In the genomic region with DNA sequence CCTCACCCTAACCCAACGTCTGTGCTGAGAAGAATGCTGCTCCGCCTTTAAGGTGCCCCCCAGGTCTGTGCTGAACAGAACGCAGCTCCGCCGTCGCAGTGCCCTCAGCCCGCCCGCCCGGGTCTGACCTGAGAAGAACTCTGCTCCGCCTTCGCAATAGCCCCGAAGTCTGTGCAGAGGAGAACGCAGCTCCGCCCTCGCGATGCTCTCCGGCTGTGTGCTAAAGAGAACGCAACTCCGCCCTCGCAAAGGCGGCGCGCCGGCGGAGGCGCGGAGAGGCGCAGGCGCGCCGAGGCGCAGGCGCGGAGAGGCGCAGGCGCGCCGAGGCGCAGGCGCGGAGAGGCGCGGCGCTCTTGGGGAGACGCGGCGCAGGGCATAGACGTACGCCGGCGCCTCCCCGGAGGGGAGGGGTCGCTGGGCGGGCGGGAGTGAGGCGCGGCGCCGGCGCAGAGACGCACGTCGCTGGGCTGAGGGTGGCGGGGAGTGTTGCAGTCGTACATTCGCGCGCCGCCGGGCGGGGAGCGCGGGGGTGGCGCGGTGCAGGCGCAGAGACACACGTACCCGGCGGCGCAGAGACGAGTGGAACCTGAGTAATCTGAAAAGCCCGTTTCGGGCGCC, we compare ENCODE assay signal across 8 cellular contexts. TPM values are rescaled to one million over a fixed set of nuclear protein-coding genes. Genes with fewer than 3 reads are reported as not detected.
DNase-seq lines count a peak whose midpoint lies in the region; ATAC-seq and TF ChIP-seq lines count a peak whose summit lies in the region.
"Not testable (repeated sequence)": the region's sequence is repeated elsewhere in the genome, so short reads cannot be mapped to it uniquely, and the experiment has no call there.

No MANE protein-coding gene starts in this region.

- peaks cover 13% of the 10 kb centered on the region for H3K27me3 Mint-ChIP-seq in GM23338 (ENCODE audit: insufficient read depth, low read depth, poor library complexity)
- H3K27me3 Mint-ChIP-seq in IgD-negative memory B cell; central memory CD8-positive, alpha-beta T cell: not testable (repeated sequence)

- ATAC-seq in GM23338, result peak; percentile 87
- ATAC-seq in central memory CD8-positive, alpha-beta T cell (replicated peaks; ENCODE audit: extremely low read depth, poor library complexity, severe bottlenecking), result peak; percentile 88

- WGBS in iPS DF 6.9 (ENCODE audit: insufficient coverage, insufficient read length), result no CpG with 5 or more reads among the region's 84 CpGs

- not testable (repeated sequence) for H3K9me3 ChIP-seq in iPS DF 6.9 (ENCODE audit: control insufficient read depth, insufficient read depth, low read length); stomach smooth muscle (ENCODE audit: control insufficient read depth in 2 of 2, low read length in 2 of 2)

- H3K79me2 ChIP-seq in GM23338 (replicated peaks; ENCODE audit: insufficient read depth), result not testable (repeated sequence)

- H3F3A ChIP-seq in GM23338 (replicated peaks; ENCODE audit: low read depth), result not testable (repeated sequence)

- not testable (repeated sequence) for H3K27me3 ChIP-seq in GM23338 (ENCODE audit: insufficient read depth); iPS DF 6.9 (ENCODE audit: control insufficient read depth, insufficient read depth, low read length); stomach smooth muscle (ENCODE audit: control insufficient read depth in 1 of 2, insufficient read depth in 2 of 2, low read length in 2 of 2)

- TF ChIP-seq CTCF in GM23338 (conservative IDR thresholded peaks at IDR 0.05; ENCODE audit: low read depth in 2 of 2), result not testable (repeated sequence)

- DNase-seq in GM04504 (ENCODE audit: low read depth) (peak; percentile 83), GM23338 (ENCODE audit: low spot score) (peak; percentile 53), posterior vena cava (ENCODE audit: low spot score) (peak; percentile 97)
- DNase-seq in activated CD4-positive, alpha-beta T cell treated with anti-CD3 and anti-CD28 coated beads, Interleukin-2, amount 50 U/mL, for 4 hours, result peak; percentile 76 to 83
- peak; percentile 59 to 87 for DNase-seq in central memory CD8-positive, alpha-beta T cell (ENCODE audit: low spot score in 2 of 2)
- not testable (repeated sequence) for DNase-seq in iPS DF 6.9 (ENCODE audit: low read depth, low spot score)

- H3K9me2 ChIP-seq in GM23338 (ENCODE audit: insufficient read depth), result not testable (repeated sequence)

- H2AFZ ChIP-seq in GM23338, result not testable (repeated sequence)

- not testable (repeated sequence) for H3K36me3 ChIP-seq in GM23338 (ENCODE audit: insufficient read depth); iPS DF 6.9 (ENCODE audit: control insufficient read depth, insufficient read depth, low read length); stomach smooth muscle (ENCODE audit: control insufficient read depth in 2 of 2, insufficient read depth in 2 of 2, low read length in 2 of 2)

- peaks cover 14% of the 10 kb centered on the region; the same call in 2 of the 3 replicates for H3K36me3 Mint-ChIP-seq in GM23338 (ENCODE audit: low read depth)
- H3K36me3 Mint-ChIP-seq in IgD-negative memory B cell, result not testable (repeated sequence)
- peaks cover 14% of the 10 kb centered on the region for H3K36me3 Mint-ChIP-seq in central memory CD8-positive, alpha-beta T cell (ENCODE audit: insufficient read depth)

- H3K4me3 ChIP-seq in GM23338 (peak overlapping the region; percentile 45), iPS DF 6.9 (ENCODE audit: low read length) (peak overlapping the region; percentile 63), stomach smooth muscle (ENCODE audit: low read length in 2 of 2) (peak overlapping the region; percentile 72 to 75)

- H3K4me3 Mint-ChIP-seq in GM23338 (peak overlapping the region; percentile 83), IgD-negative memory B cell (peak overlapping the region; percentile 90 to 98 (median 96))
- H3K4me3 Mint-ChIP-seq in central memory CD8-positive, alpha-beta T cell, result peak overlapping the region; percentile 84

- H3K27ac ChIP-seq in GM23338 (ENCODE audit: low read depth); iPS DF 6.9 (ENCODE audit: low read length): not testable (repeated sequence)
- H3K27ac ChIP-seq in stomach smooth muscle (ENCODE audit: low read length), result peak overlapping the region; percentile 82

- H3K4me1 Mint-ChIP-seq in GM23338; IgD-negative memory B cell; central memory CD8-positive, alpha-beta T cell: not testable (repeated sequence)

- H3K9me3 Mint-ChIP-seq in GM23338, result peaks cover 26% of the 10 kb centered on the region; the same call in 2 of the 3 replicates
- not testable (repeated sequence) for H3K9me3 Mint-ChIP-seq in IgD-negative memory B cell; central memory CD8-positive, alpha-beta T cell

- H4K20me1 ChIP-seq in GM23338 (replicated peaks; ENCODE audit: insufficient read depth), result not testable (repeated sequence)

- H3K27ac Mint-ChIP-seq in GM23338 (peak overlapping the region; percentile 89; the same call in 1 of the 2 replicates), IgD-negative memory B cell (peak overlapping the region; percentile 96 to 99 (median 98))
- H3K27ac Mint-ChIP-seq in central memory CD8-positive, alpha-beta T cell (ENCODE audit: low read depth), result peak overlapping the region; percentile 84

- H3K9ac ChIP-seq in stomach smooth muscle (ENCODE audit: low read length in 2 of 2), result peak overlapping the region; percentile 72

- H3K4me2 ChIP-seq in GM23338, result not testable (repeated sequence)

- H3K4me1 ChIP-seq in GM23338 (ENCODE audit: insufficient read depth); iPS DF 6.9 (ENCODE audit: control insufficient read depth, insufficient read depth, low read length); stomach smooth muscle (ENCODE audit: control insufficient read depth, insufficient read depth, low read length): not testable (repeated sequence)

- intact Hi-C loops in posterior vena cava (cut with DNase I), result not testable (repeated sequence)

TF ChIP-seq in GM23338, 12 proteins besides CTCF, POLR2A, EP300 and RAD21:
- TF ChIP-seq CREB1 (CRISPR knock-in tag; IDR thresholded peaks at IDR 0.05; ENCODE audit: low read depth), result peak; percentile 90
- TF ChIP-seq POLR2AphosphoS5 (IDR thresholded peaks at IDR 0.05; ENCODE audit: low read depth), result peak; percentile 18; the same call in 1 of the 2 replicates

RNA-seq across cellular contexts. Expression of gene RABL2A, which starts 23.5 kb away (rescaled TPM):
- 4.1 and 5.0 TPM in 2 replicates for total RNA-seq in GM23338 (2014; rRNA removed; shearing (Covaris generic))
- polyA plus RNA-seq in GM23338 (2016; fragmentation: Nextera tagmentation; extraction: Ambion mirVana) (2.5 and 3.7 TPM in 2 replicates), IgD-negative memory B cell (12.5 TPM)
- total RNA-seq in posterior vena cava, result 10 to 100 TPM; 10.8 to 15.3 TPM
